In the genomic region with DNA sequence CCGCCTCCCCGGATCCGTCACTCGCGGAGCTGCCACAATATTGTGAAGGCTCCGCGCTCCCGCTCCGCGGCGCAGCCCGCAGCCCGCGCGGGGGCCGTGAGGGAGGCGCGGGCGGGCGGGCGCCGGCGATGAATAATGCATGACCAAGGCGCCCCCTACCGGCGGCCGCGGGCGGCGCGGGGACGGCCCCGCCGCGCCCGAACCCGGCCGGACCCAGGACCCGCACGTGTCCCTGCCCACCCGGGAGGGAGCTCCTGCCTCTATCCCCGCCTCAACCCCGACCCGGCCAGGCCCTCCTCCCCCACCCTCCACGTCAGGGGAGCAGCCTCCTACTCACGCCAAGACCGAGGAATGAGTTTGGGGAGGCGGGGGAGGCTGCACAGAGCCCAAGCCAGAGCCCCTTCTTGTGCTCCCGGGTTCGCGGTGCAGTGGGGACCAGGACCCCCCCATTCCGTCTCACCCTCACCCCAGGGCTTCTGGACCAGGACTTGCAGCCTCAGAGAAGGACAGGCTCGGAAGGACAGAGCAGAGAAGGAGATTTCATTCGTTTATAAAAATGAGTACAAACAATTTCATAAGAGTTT, we compare ENCODE assay signal across 8 cellular contexts.
A peak's percentile ranks its signal among the peaks of the same experiment; 100 is the strongest.
DNase-seq lines count a peak whose midpoint lies in the region; ATAC-seq and TF ChIP-seq lines count a peak whose summit lies in the region.

No MANE protein-coding gene starts in this region.

- H3K27me3 ChIP-seq in ascending aorta: peaks cover 4% of the 10 kb centered on the region

- ATAC-seq in HG02642 (IDR thresholded peaks at IDR 0.05; ENCODE audit: poor library complexity, unreplicated experiment): no peak
- ATAC-seq in HG02970 (IDR thresholded peaks at IDR 0.05; ENCODE audit: low FRiP score, unreplicated experiment): no peak

- no peaks in the 10 kb centered on the region for H3K36me3 ChIP-seq in ascending aorta

- H3K9me3 Mint-ChIP-seq in T-helper 2 cell treated with Interferon-gamma antibody and Interleukin-4, amounts not matched to agents 5 μg/mL and 100 μg/mL, for 36 hours: no peaks in the 10 kb centered on the region

- H3K4me1 Mint-ChIP-seq in T-helper 2 cell treated with Interferon-gamma antibody and Interleukin-4, amounts not matched to agents 5 μg/mL and 100 μg/mL, for 36 hours (ENCODE audit: low read depth): peaks cover 10% of the 10 kb centered on the region

- H3K36me3 Mint-ChIP-seq in T-helper 2 cell treated with Interferon-gamma antibody and Interleukin-4, amounts not matched to agents 5 μg/mL and 100 μg/mL, for 36 hours (ENCODE audit: low read depth): no peaks in the 10 kb centered on the region

- H3K27ac ChIP-seq in ascending aorta: no peak overlapping the region

- peaks cover 4% of the 10 kb centered on the region in 2 donors for H3K4me1 ChIP-seq in ascending aorta

- peak overlapping the region; percentile 59 for H3K4me3 Mint-ChIP-seq in T-helper 2 cell treated with Interferon-gamma antibody and Interleukin-4, amounts not matched to agents 5 μg/mL and 100 μg/mL, for 36 hours

- peaks cover 60% of the 10 kb centered on the region for H3K27me3 Mint-ChIP-seq in T-helper 2 cell treated with Interferon-gamma antibody and Interleukin-4, amounts not matched to agents 5 μg/mL and 100 μg/mL, for 36 hours (ENCODE audit: low read depth)

- H3K9me3 ChIP-seq in ascending aorta: no peaks in the 10 kb centered on the region
- no peaks in the 10 kb centered on the region for H3K9me3 ChIP-seq in iPS-18c (ENCODE audit: control insufficient read depth, insufficient read depth, low read length)

- H3K27ac Mint-ChIP-seq in T-helper 2 cell treated with Interferon-gamma antibody and Interleukin-4, amounts not matched to agents 5 μg/mL and 100 μg/mL, for 36 hours: no peak overlapping the region

- peak; percentile 14 to 93 (median 46) for TF ChIP-seq CTCF in ascending aorta (IDR thresholded peaks at IDR 0.05)

- TF ChIP-seq RAD21 in Ishikawa (IDR thresholded peaks at IDR 0.05; ENCODE audit: low read depth): peak; percentile 66

- peak overlapping the region; percentile 54 to 72 for H3K4me3 ChIP-seq in ascending aorta
- peak overlapping the region; percentile 30; the same call in 1 of the 2 replicates for H3K4me3 ChIP-seq in iPS-18c (ENCODE audit: insufficient read depth, low read depth, low read length)

- peak; percentile 61 for DNase-seq in Daoy (ENCODE audit: low read depth)
- peak; percentile 62 for DNase-seq in T-helper 2 cell treated with Interferon-gamma antibody and Interleukin-4, amounts not matched to agents 5 μg/mL and 100 μg/mL, for 36 hours (ENCODE audit: low spot score)
- peak in 1 of 2 donors; percentile 75 for DNase-seq in ascending aorta (ENCODE audit: low spot score in 2 of 2)
- peak; percentile 63 for DNase-seq in stimulated activated CD4-positive, alpha-beta T cell treated with anti-CD3 and anti-CD28 coated beads, Interleukin-12 subunit alpha, Interleukin-12 subunit beta, amount 100 ng/mL, for 4 hours

- intact Hi-C loops in ascending aorta (cut with DNase I): loop anchor here (1.0 to 2.0 kb wide), 4 partner anchors 72 to 436 kb away; a partner anchor contains a TSS

- TF ChIP-seq EP300 in Ishikawa (IDR thresholded peaks at IDR 0.05; ENCODE audit: borderline replicate concordance): no peak

TF ChIP-seq in Ishikawa, 13 proteins besides CTCF, POLR2A, EP300 and RAD21:
- no peak for TF ChIP-seq FOXM1 (IDR thresholded peaks at IDR 0.05; ENCODE audit: borderline replicate concordance, low read depth)
- TF ChIP-seq ZBTB7A (IDR thresholded peaks at IDR 0.05; ENCODE audit: low read depth): peak; percentile 67; the same call in 1 of the 2 replicates
- TF ChIP-seq, protein P1, sequence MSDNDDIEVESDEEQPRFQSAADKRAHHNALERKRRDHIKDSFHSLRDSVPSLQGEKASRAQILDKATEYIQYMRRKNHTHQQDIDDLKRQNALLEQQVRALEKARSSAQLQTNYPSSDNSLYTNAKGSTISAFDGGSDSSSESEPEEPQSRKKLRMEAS (IDR thresholded peaks at IDR 0.05): peak; percentile 27; the same call in 1 of the 2 replicates
